In the genomic region with DNA sequence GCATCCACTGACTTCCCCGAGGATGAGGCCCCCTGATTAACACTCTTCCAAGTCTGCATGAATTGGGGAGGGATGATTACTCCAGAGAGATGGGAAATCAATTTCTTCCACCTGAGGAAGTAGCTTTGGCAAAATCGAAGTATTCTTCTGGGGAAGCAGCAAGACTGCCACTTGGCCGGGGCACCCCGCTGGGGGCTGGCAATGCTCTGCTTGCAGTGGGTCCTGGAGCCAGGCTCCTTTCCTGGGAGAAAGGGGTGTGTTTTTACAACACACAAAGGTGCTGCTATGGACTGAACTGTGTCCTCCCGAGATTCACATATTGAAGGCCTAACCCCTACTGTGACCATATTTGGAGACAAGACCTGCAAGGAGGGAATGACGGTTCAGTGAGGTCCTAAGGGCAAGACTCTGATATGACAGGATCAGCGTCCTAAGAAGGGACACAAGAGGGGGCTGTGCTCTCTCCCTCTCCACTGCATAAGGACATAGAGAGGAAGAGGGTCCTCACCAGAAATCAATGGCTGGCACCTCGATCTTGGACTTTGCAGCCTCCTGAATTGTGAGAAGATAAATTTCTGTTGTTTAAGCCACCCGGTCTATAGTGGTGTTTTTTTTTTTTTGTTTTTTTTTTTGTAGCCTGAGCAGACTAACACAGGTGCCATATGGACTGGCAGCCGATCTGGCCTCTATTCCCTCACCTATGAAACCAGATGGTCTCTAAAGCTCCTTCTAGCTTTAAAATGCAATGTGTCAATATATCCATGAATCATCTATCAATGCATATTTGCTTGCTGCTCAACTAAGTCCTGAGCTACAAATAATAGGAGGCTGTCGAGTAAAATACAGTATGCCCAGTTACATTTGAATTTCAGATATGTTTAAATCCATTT, we compare ENCODE assay signal across 25 cellular contexts. TPM values are rescaled to one million over a fixed set of nuclear protein-coding genes. Genes with fewer than 3 reads are reported as not detected.
DNase-seq lines count a peak whose midpoint lies in the region; ATAC-seq and TF ChIP-seq lines count a peak whose summit lies in the region.
"Had no signal": no experiment of that assay in that cellular context is flagged by ENCODE, and none has a peak within 500 bp of the region (broad histone marks: within the 10 kb centered on the region; RNA-seq: fewer than 3 reads in every experiment).

No MANE protein-coding gene starts in this region.

- H3K4me1 ChIP-seq in Loucy (ENCODE audit: insufficient read depth, low read length, poor library complexity, severe bottlenecking) (peaks cover 55% of the 10 kb centered on the region), OCI-LY1 (ENCODE audit: insufficient read depth, low read length, severe bottlenecking) (peaks cover 14% of the 10 kb centered on the region), gastrocnemius medialis (peaks cover 7 to 9% of the 10 kb centered on the region in 2 donors)

- no peak overlapping the region for H3K4me2 ChIP-seq in Loucy (ENCODE audit: low read depth, low read length, poor library complexity, severe bottlenecking)
- no peak overlapping the region for H3K4me2 ChIP-seq in OCI-LY1 (ENCODE audit: low read length)

- no peaks in the 10 kb centered on the region for H3K9me3 ChIP-seq in Loucy (ENCODE audit: insufficient read depth, low read depth, low read length)
- H3K9me3 ChIP-seq in OCI-LY1 (ENCODE audit: low read length) = no peaks in the 10 kb centered on the region
- no peaks in the 10 kb centered on the region for H3K9me3 ChIP-seq in gastrocnemius medialis
- H3K9me3 ChIP-seq: transverse colon had no signal

- intact Hi-C loops in gastrocnemius medialis (cut with DNase I; ENCODE audit: low total_unique reads) = no loop called here

- H3K4me3 ChIP-seq in Loucy (ENCODE audit: low read length, poor library complexity, severe bottlenecking) = no peak overlapping the region
- H3K4me3 ChIP-seq in OCI-LY1 (ENCODE audit: low read depth, low read length, poor library complexity, severe bottlenecking) = no peak overlapping the region
- H3K4me3 ChIP-seq in gastrocnemius medialis = no peak overlapping the region
- H3K4me3 ChIP-seq: transverse colon had no signal

- no peak overlapping the region for H2AFZ ChIP-seq in Loucy (ENCODE audit: low read length)
- no peak overlapping the region for H2AFZ ChIP-seq in OCI-LY1 (ENCODE audit: low read length)

- H3K79me2 ChIP-seq in Loucy (ENCODE audit: insufficient read depth, low read length) (peaks cover 11% of the 10 kb centered on the region), OCI-LY1 (ENCODE audit: insufficient read depth, low read length) (0 out of 2 replicates have a peak, but pooled peaks cover 3% of the 10 kb centered on the region)

- H3K9ac ChIP-seq in Loucy (ENCODE audit: low read depth, low read length, poor library complexity, severe bottlenecking) (no peak overlapping the region), OCI-LY1 (ENCODE audit: low read length) (no peak overlapping the region)

- H3K36me3 ChIP-seq in Loucy (ENCODE audit: insufficient read depth, low read length) (no peaks in the 10 kb centered on the region), OCI-LY1 (ENCODE audit: insufficient read depth, low read length) (no peaks in the 10 kb centered on the region), gastrocnemius medialis (no peaks in the 10 kb centered on the region)
- H3K36me3 ChIP-seq: transverse colon had no signal

- H3F3A ChIP-seq in Loucy (ENCODE audit: low read depth) (no peaks in the 10 kb centered on the region), OCI-LY1 (ENCODE audit: insufficient read depth, low read length) (no peaks in the 10 kb centered on the region)

- in situ Hi-C loops in GM13976 (cut with MboI; ENCODE audit: low sequenced_read_pairs, unreplicated experiment) = no loop called here
- in situ Hi-C loops in gastrocnemius medialis (cut with MboI; ENCODE audit: low sequenced_read_pairs in 4 of 4) = loop anchor here in 3 of 4 donors (25.0 kb wide), 1 partner anchor 296 kb away; the partner anchor contains the start of gene XRCC5 (in 3 of the 3)

- DNase-seq in ELF-1 (ENCODE audit: low read depth, low spot score) = peak; percentile 53
- peak; percentile 15 for DNase-seq in iPS DF 19.7 (ENCODE audit: low read depth, low spot score)
- DNase-seq in GM13976 (ENCODE audit: low spot score) = no peak
- DNase-seq in stimulated activated CD4-positive, alpha-beta T cell treated with anti-CD3 and anti-CD28 coated beads, Interleukin-1b, Interleukin-23, amount 100 ng/mL, for 48 hours = no peak
- DNase-seq in activated CD4-positive, alpha-beta T cell treated with anti-CD3 and anti-CD28 coated beads, Interleukin-2, amount 50 U/mL, for 4 hours = no peak
- DNase-seq in gastrocnemius medialis = no peak
- DNase-seq: activated CD8-positive, alpha-beta memory T cell treated with anti-CD3 and anti-CD28 coated beads for 24 hours; activated naive CD8-positive, alpha-beta T cell treated with anti-CD3 and anti-CD28 coated beads for 36 hours; activated T-cell treated with anti-CD3 and anti-CD28 coated beads, Interleukin-2, amount 50 U/mL, for 72 hours; CD8-positive, alpha-beta T cell; cortex of kidney; EL; GOT3; hippocampal formation; natural killer cell; NCI-H187 treated with DMSO at 0.1 percent for 48 hours; stimulated activated CD4-positive, alpha-beta T cell treated with anti-CD3 and anti-CD28 coated beads, Interleukin-2, amount 100 ng/mL, for 48 hours; transverse colon had no signal

- H3K27ac ChIP-seq in OCI-LY1 (ENCODE audit: low read depth, low read length, poor library complexity, severe bottlenecking) (no peak overlapping the region), gastrocnemius medialis (no peak overlapping the region)
- H3K27ac ChIP-seq: transverse colon had no signal

- H4K20me1 ChIP-seq in Loucy (ENCODE audit: insufficient read depth, low read length, poor library complexity, severe bottlenecking) (no peaks in the 10 kb centered on the region), OCI-LY1 (ENCODE audit: insufficient read depth, low read length) (no peaks in the 10 kb centered on the region)

- TF ChIP-seq CTCF in Loucy (conservative IDR thresholded peaks at IDR 0.05; ENCODE audit: low read length) (peak; percentile 59), OCI-LY1 (IDR thresholded peaks at IDR 0.05; ENCODE audit: low read length) (peak; percentile 18; the same call in 1 of the 2 replicates), GM13976 (IDR thresholded peaks at IDR 0.05; ENCODE audit: borderline replicate concordance, control extremely low read depth, extremely low read depth, insufficient read depth, missing control alignments) (no peak), gastrocnemius medialis (IDR thresholded peaks at IDR 0.05 in 4 of 5, conservative IDR thresholded peaks at IDR 0.05 in 1 of 5) (no peak)

- TF ChIP-seq POLR2A in gastrocnemius medialis (IDR thresholded peaks at IDR 0.05) = no peak

- no peaks in the 10 kb centered on the region for H3K27me3 ChIP-seq in Loucy (ENCODE audit: insufficient read depth, low read length, poor library complexity, severe bottlenecking)
- no peaks in the 10 kb centered on the region; the same call in 1 of the 2 replicates for H3K27me3 ChIP-seq in OCI-LY1 (ENCODE audit: insufficient read depth, low read length)
- H3K27me3 ChIP-seq in gastrocnemius medialis = no peaks in the 10 kb centered on the region

- H3K9me2 ChIP-seq in Loucy (replicated peaks; ENCODE audit: low read depth, low read length) (no peaks in the 10 kb centered on the region), OCI-LY1 (ENCODE audit: low read depth, low read length) (no peaks in the 10 kb centered on the region)

- no peak for ATAC-seq in gastrocnemius medialis
- ATAC-seq: activated CD4-positive, CD25-positive, alpha-beta regulatory T cell treated with anti-CD3 and anti-CD28 coated beads, Interleukin-2, amount 50 U/mL, for 24 hours; activated T-cell treated with anti-CD3 and anti-CD28 coated beads, Interleukin-2, amount 50 U/mL, for 72 hours; CD8-positive, alpha-beta T cell; natural killer cell had no signal

RNA-seq across cellular contexts. Expression of gene SMARCAL1, which starts 3.6 kb away (rescaled TPM):
- 10 to 100 TPM in 1 of 4 donors, 1 to 10 TPM in 3; 5.8 to 20.7 (median 7.8) TPM for total RNA-seq in gastrocnemius medialis

RNA-seq across cellular contexts. Expression of gene MARCHF4, which starts 36.4 kb away (rescaled TPM):
- total RNA-seq in gastrocnemius medialis = not detected
- total RNA-seq: activated naive CD8-positive, alpha-beta T cell treated with anti-CD3 and anti-CD28 coated beads for 36 hours; activated T-cell treated with anti-CD3 and anti-CD28 coated beads, Interleukin-2, amount 50 U/mL, for 72 hours; CD8-positive, alpha-beta T cell; mesenteric fat pad; natural killer cell; posterior vena cava; SK-MEL-5; skeletal muscle tissue had no signal

Comparison
In these comparisons a context has a peak if more than half of its experiments do, and no peak if none do; other contexts are left out.
1. DNase-seq: peak in ELF-1 (single experiment) and iPS DF 19.7 (single experiment); none in GM13976 (single experiment), stimulated activated CD4-positive, alpha-beta T cell treated with anti-CD3 and anti-CD28 coated beads, Interleukin-1b, Interleukin-23, amount 100 ng/mL, for 48 hours (single experiment), activated CD4-positive, alpha-beta T cell treated with anti-CD3 and anti-CD28 coated beads, Interleukin-2, amount 50 U/mL, for 4 hours (0 of 2) and gastrocnemius medialis (0 of 2).
2. CTCF ChIP-seq: peak in Loucy (single experiment) and OCI-LY1 (single experiment); none in GM13976 (single experiment) and gastrocnemius medialis (0 of 5).